ENCODE assay signal across 13 cellular contexts in the genomic region with DNA sequence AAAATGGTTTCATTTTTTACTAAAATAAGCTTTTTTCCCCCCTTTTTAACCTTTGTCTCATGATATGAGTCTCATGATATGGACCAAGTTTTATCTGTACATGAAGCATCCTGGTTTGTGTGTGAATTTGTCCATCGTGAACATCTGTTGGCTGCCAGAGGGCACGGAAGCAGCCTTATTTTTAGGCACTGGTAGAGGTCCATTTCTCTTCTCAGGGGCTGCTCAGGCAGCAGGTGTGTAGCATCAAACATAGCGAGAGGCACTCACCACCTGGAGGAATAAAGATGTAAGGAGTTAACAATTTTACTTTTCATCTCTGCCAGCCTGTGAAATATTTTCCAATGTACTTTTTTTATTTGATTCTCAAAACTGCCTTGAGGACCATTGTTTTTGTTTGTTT.
DNase-seq lines count a peak whose midpoint lies in the region; ATAC-seq and TF ChIP-seq lines count a peak whose summit lies in the region.
"Had no signal": no experiment of that assay in that cellular context is flagged by ENCODE, and none has a peak within 500 bp of the region (broad histone marks: within the 10 kb centered on the region; RNA-seq: fewer than 3 reads in every experiment).

No MANE protein-coding gene starts in this region.

- peak; percentile 67 for ATAC-seq in GM19351 (IDR thresholded peaks at IDR 0.05; ENCODE audit: unreplicated experiment)
- ATAC-seq in HG03045 (IDR thresholded peaks at IDR 0.05; ENCODE audit: unreplicated experiment), result peak; percentile 55
- no peak for ATAC-seq in upper lobe of right lung

- peak overlapping the region; percentile 91 for H3K4me2 ChIP-seq in DOHH2 (ENCODE audit: low read length)

- H3F3A ChIP-seq in DOHH2 (ENCODE audit: control insufficient read depth, insufficient read depth), result no peaks in the 10 kb centered on the region

- TF ChIP-seq CTCF in DOHH2 (IDR thresholded peaks at IDR 0.05; ENCODE audit: low read depth, low read length, poor library complexity, severe bottlenecking) (no peak), upper lobe of right lung (IDR thresholded peaks at IDR 0.05) (no peak)

- H3K9me3 ChIP-seq in DOHH2 (ENCODE audit: control insufficient read depth, insufficient read depth, low read length) (no peaks in the 10 kb centered on the region), adipocyte (ENCODE audit: control insufficient read depth, low read length) (no peaks in the 10 kb centered on the region), upper lobe of right lung (no peaks in the 10 kb centered on the region)
- H3K9me3 ChIP-seq: upper lobe of left lung had no signal

- no peaks in the 10 kb centered on the region for H3K27me3 ChIP-seq in DOHH2 (ENCODE audit: control insufficient read depth, low read length)
- H3K27me3 ChIP-seq in adipocyte (replicated peaks; ENCODE audit: control insufficient read depth, insufficient read depth, low read length), result no peaks in the 10 kb centered on the region
- no peaks in the 10 kb centered on the region for H3K27me3 ChIP-seq in upper lobe of right lung
- H3K27me3 ChIP-seq: upper lobe of left lung had no signal

- 0 out of 2 replicates have a peak, but pooled peaks cover 3% of the 10 kb centered on the region for H3K36me3 ChIP-seq in DOHH2 (ENCODE audit: control insufficient read depth, low read length)
- H3K36me3 ChIP-seq in adipocyte (ENCODE audit: control insufficient read depth, insufficient read depth, low read length, severe bottlenecking), result no peaks in the 10 kb centered on the region
- no peaks in the 10 kb centered on the region for H3K36me3 ChIP-seq in upper lobe of right lung
- H3K36me3 ChIP-seq: upper lobe of left lung had no signal

- H3K4me1 ChIP-seq in DOHH2 (ENCODE audit: control insufficient read depth, low read length) (peaks cover 31% of the 10 kb centered on the region), adipocyte (ENCODE audit: control insufficient read depth, insufficient read depth, low read length) (peaks cover 9% of the 10 kb centered on the region), upper lobe of right lung (no peaks in the 10 kb centered on the region)
- H3K4me1 ChIP-seq: upper lobe of left lung had no signal

- H3K4me3 ChIP-seq in DOHH2 (ENCODE audit: low read length), result peak overlapping the region; percentile 63
- H3K4me3 ChIP-seq in adipocyte (ENCODE audit: low read length), result no peak overlapping the region
- no peak overlapping the region for H3K4me3 ChIP-seq in upper lobe of right lung
- H3K4me3 ChIP-seq: upper lobe of left lung had no signal

- intact Hi-C loops in upper lobe of right lung (cut with DNase I), result no loop called here

- no peaks in the 10 kb centered on the region for H4K20me1 ChIP-seq in DOHH2 (ENCODE audit: control insufficient read depth, insufficient read depth, low read depth, low read length)

- H3K9ac ChIP-seq in adipocyte (ENCODE audit: low read length), result no peak overlapping the region

- H3K27ac ChIP-seq in DOHH2 (ENCODE audit: low read depth, low read length) (peak overlapping the region; percentile 69), upper lobe of right lung (no peak overlapping the region)
- H3K27ac ChIP-seq: C4-2B, upper lobe of left lung had no signal

- no peaks in the 10 kb centered on the region for H3K9me2 ChIP-seq in DOHH2 (replicated peaks; ENCODE audit: control insufficient read depth, low read length)

- H3K79me2 ChIP-seq in DOHH2 (ENCODE audit: control insufficient read depth, low read length), result no peaks in the 10 kb centered on the region

- DNase-seq in adipocyte (ENCODE audit: low read depth) (peak; percentile 21), DMS79 treated with DMSO at 0.1 percent for 48 hours (lab: John Stamatoyannopoulos, UW) (no peak), NCI-H82 (lab: John Stamatoyannopoulos, UW) (no peak), upper lobe of right lung (no peak), A172 (ENCODE audit: low spot score) (no peak)
- DNase-seq: activated T-cell treated with anti-CD3 and anti-CD28 coated beads, Interleukin-2, amount 50 U/mL, for 1 hour; GOT3; stimulated activated CD4-positive, alpha-beta T cell treated with anti-CD3 and anti-CD28 coated beads, Interleukin-12 subunit alpha, Interleukin-12 subunit beta, amount 100 ng/mL, for 4 hours; upper lobe of left lung had no signal
